ENCODE assay signal across 1 cellular context in genomic region chr3:25556504-25556903, GRCh38.
TF ChIP-seq lines count a peak whose summit lies in the region.

No MANE protein-coding gene starts in this region.

TF ChIP-seq in K562, 482 proteins besides CTCF, POLR2A, EP300 and RAD21 (continued from another document):
- TF ChIP-seq, protein P1, sequence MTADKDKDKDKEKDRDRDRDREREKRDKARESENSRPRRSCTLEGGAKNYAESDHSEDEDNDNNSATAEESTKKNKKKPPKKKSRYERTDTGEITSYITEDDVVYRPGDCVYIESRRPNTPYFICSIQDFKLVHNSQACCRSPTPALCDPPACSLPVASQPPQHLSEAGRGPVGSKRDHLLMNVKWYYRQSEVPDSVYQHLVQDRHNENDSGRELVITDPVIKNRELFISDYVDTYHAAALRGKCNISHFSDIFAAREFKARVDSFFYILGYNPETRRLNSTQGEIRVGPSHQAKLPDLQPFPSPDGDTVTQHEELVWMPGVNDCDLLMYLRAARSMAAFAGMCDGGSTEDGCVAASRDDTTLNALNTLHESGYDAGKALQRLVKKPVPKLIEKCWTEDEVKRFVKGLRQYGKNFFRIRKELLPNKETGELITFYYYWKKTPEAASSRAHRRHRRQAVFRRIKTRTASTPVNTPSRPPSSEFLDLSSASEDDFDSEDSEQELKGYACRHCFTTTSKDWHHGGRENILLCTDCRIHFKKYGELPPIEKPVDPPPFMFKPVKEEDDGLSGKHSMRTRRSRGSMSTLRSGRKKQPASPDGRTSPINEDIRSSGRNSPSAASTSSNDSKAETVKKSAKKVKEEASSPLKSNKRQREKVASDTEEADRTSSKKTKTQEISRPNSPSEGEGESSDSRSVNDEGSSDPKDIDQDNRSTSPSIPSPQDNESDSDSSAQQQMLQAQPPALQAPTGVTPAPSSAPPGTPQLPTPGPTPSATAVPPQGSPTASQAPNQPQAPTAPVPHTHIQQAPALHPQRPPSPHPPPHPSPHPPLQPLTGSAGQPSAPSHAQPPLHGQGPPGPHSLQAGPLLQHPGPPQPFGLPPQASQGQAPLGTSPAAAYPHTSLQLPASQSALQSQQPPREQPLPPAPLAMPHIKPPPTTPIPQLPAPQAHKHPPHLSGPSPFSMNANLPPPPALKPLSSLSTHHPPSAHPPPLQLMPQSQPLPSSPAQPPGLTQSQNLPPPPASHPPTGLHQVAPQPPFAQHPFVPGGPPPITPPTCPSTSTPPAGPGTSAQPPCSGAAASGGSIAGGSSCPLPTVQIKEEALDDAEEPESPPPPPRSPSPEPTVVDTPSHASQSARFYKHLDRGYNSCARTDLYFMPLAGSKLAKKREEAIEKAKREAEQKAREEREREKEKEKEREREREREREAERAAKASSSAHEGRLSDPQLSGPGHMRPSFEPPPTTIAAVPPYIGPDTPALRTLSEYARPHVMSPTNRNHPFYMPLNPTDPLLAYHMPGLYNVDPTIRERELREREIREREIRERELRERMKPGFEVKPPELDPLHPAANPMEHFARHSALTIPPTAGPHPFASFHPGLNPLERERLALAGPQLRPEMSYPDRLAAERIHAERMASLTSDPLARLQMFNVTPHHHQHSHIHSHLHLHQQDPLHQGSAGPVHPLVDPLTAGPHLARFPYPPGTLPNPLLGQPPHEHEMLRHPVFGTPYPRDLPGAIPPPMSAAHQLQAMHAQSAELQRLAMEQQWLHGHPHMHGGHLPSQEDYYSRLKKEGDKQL (CRISPR knock-in tag; IDR thresholded peaks at IDR 0.05; ENCODE audit: borderline replicate concordance): no peak
- no peak for TF ChIP-seq NFYB (IDR thresholded peaks at IDR 0.05; ENCODE audit: extremely low read depth, insufficient read length)
- no peak for TF ChIP-seq HNRNPH1 (optimal IDR thresholded peaks at IDR 0.05; ENCODE audit: low read depth, low read length)
- no peak for TF ChIP-seq NRF1 (conservative IDR thresholded peaks at IDR 0.05 in 1 of 2, IDR thresholded peaks at IDR 0.05 in 1 of 2)
- TF ChIP-seq ZSCAN29 (IDR thresholded peaks at IDR 0.05): no peak
- TF ChIP-seq ZZZ3 (IDR thresholded peaks at IDR 0.05): no peak
- no peak for TF ChIP-seq ETV6 (IDR thresholded peaks at IDR 0.05; ENCODE audit: borderline replicate concordance in 1 of 2, low read depth in 2 of 2, low read length in 1 of 2)
- no peak for TF ChIP-seq ETV6 (CRISPR knock-in tag; IDR thresholded peaks at IDR 0.05; ENCODE audit: borderline replicate concordance)
- TF ChIP-seq CEBPG (CRISPR knock-in tag; IDR thresholded peaks at IDR 0.05): no peak
- TF ChIP-seq CEBPG (tag; conservative IDR thresholded peaks at IDR 0.05 in 1 of 2, IDR thresholded peaks at IDR 0.05 in 1 of 2): no peak
- TF ChIP-seq TAL1 (IDR thresholded peaks at IDR 0.05): no peak
- TF ChIP-seq CBFB (CRISPR knock-in tag; IDR thresholded peaks at IDR 0.05): no peak
- TF ChIP-seq CAMTA2 (CRISPR knock-in tag; conservative IDR thresholded peaks at IDR 0.05): no peak
- TF ChIP-seq SAFB (IDR thresholded peaks at IDR 0.05; ENCODE audit: borderline replicate concordance, low read depth, low read length): no peak
- TF ChIP-seq LEF1 (IDR thresholded peaks at IDR 0.05): no peak
- no peak for TF ChIP-seq SPI1 (IDR thresholded peaks at IDR 0.05; ENCODE audit: borderline replicate concordance, low read depth, low read length)
- TF ChIP-seq, protein P2, sequence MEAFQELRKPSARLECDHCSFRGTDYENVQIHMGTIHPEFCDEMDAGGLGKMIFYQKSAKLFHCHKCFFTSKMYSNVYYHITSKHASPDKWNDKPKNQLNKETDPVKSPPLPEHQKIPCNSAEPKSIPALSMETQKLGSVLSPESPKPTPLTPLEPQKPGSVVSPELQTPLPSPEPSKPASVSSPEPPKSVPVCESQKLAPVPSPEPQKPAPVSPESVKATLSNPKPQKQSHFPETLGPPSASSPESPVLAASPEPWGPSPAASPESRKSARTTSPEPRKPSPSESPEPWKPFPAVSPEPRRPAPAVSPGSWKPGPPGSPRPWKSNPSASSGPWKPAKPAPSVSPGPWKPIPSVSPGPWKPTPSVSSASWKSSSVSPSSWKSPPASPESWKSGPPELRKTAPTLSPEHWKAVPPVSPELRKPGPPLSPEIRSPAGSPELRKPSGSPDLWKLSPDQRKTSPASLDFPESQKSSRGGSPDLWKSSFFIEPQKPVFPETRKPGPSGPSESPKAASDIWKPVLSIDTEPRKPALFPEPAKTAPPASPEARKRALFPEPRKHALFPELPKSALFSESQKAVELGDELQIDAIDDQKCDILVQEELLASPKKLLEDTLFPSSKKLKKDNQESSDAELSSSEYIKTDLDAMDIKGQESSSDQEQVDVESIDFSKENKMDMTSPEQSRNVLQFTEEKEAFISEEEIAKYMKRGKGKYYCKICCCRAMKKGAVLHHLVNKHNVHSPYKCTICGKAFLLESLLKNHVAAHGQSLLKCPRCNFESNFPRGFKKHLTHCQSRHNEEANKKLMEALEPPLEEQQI (IDR thresholded peaks at IDR 0.05): no peak
- TF ChIP-seq PHF21A (IDR thresholded peaks at IDR 0.05; ENCODE audit: borderline replicate concordance, low read depth): no peak
TF ChIP-seq in K562: peak in this region for 0.
